16 cellular contexts compared by ENCODE assay signal in the genomic region with DNA sequence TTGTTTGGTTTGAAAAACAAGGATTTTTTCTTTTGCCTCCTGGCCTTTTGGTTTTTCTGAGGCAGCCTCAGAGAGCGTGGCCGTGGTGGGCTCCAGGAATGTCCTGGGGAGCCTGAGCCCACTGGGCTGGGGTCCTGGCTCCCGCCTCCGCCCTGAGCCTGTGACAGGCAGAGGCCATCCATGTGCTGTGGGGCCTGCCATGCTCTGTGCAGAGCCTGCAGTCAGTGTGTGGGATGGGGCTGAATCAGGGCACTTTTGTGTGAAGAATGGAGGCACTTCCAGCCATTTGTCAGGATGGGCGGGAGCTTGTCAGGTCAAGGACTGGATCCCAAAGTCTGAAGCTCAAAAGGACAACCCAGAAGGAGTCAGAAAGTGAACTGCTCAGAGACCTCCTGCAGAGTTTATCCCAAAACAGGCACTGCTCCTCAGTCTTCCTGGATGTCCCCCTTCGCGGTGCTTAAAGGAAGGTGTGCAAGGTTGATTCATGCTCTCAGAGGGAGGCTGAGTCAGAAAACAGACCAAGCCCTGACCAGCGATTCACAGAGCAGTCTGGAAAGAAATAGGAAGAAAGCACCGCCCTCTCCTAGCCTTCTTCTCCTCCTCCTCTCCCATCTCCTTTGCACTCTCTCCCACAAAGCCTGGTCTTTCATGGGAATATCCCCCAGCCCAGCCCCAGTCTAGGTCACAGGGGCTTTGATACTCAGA. TPM values are rescaled to one million over a fixed set of nuclear protein-coding genes. Genes with fewer than 3 reads are reported as not detected.
DNase-seq lines count a peak whose midpoint lies in the region; ATAC-seq, FAIRE-seq and TF ChIP-seq lines count a peak whose summit lies in the region.
"Had no signal": no experiment of that assay in that cellular context is flagged by ENCODE, and none has a peak within 500 bp of the region (broad histone marks: within the 10 kb centered on the region; RNA-seq: fewer than 3 reads in every experiment).

No MANE protein-coding gene starts in this region.

- peak; percentile 49 for DNase-seq in activated CD4-positive, alpha-beta T cell treated with anti-CD3 and anti-CD28 coated beads, Interleukin-2, amount 10 ng/mL, durations not matched to agents 24 days and 14 days
- no peak for DNase-seq in activated CD4-positive, alpha-beta T cell treated with anti-CD3 and anti-CD28 coated beads for 4 hours
- DNase-seq in bronchial epithelial cell (ENCODE audit: low read depth), result peak; percentile 83
- DNase-seq in HepG2 (ENCODE audit: low spot score), result no peak
- peak; percentile 5 for DNase-seq in transverse colon
- no peak for DNase-seq in NCI-H510A treated with DMSO at 0.1 percent for 48 hours (lab: John Stamatoyannopoulos, UW)
- no peak for DNase-seq in COLO829 (ENCODE audit: low spot score)
- DNase-seq in left ventricle myocardium inferior, result no peak
- DNase-seq: DMS53, NCI-H1436, NCI-H2227 treated with DMSO at 0.1 percent for 48 hours, stomach had no signal

- CTCF ChIA-PET in HepG2 (lab: Yijun Ruan, JAX; ENCODE audit: low intra/inter-chr PET ratio, low total read pairs), result no interaction called here

- no peaks in the 10 kb centered on the region for H3K27me3 ChIP-seq in bronchial epithelial cell (ENCODE audit: control insufficient read depth, insufficient read depth, low read length)
- H3K27me3 ChIP-seq in HepG2 (ENCODE audit: control insufficient read depth in 1 of 2, insufficient read depth in 2 of 2, low read length in 2 of 2), result no peaks in the 10 kb centered on the region
- no peaks in the 10 kb centered on the region for H3K27me3 ChIP-seq in transverse colon
- no peaks in the 10 kb centered on the region for H3K27me3 ChIP-seq in left ventricle myocardium inferior (ENCODE audit: low read depth)
- H3K27me3 ChIP-seq: gastroesophageal sphincter, stomach had no signal

- H3K4me3 ChIP-seq in bronchial epithelial cell (ENCODE audit: low read depth, low read length) (no peak overlapping the region), HepG2 (replicated peaks in 1 of 3; ENCODE audit: insufficient read depth in 1 of 3, low read depth in 2 of 3, low read length in 3 of 3) (no peak overlapping the region), transverse colon (no peak overlapping the region), left ventricle myocardium inferior (no peak overlapping the region)
- H3K4me3 ChIP-seq: gastroesophageal sphincter, stomach had no signal

- TF ChIP-seq POLR2A in HepG2 (IDR thresholded peaks at IDR 0.05; ENCODE audit: insufficient read depth in 1 of 2, low read depth in 2 of 2, low read length in 2 of 2) (no peak), transverse colon (IDR thresholded peaks at IDR 0.05) (no peak)

- H3K27me3 Mint-ChIP-seq in activated CD4-positive, alpha-beta T cell treated with anti-CD3 and anti-CD28 coated beads, Interleukin-2, amount 10 ng/mL, durations not matched to agents 24 days and 14 days, result peaks cover 5% of the 10 kb centered on the region

- no peaks in the 10 kb centered on the region; the same call in 1 of the 2 replicates for H4K20me1 ChIP-seq in HepG2 (ENCODE audit: insufficient read depth, low read length)

- H3K27ac Mint-ChIP-seq in activated CD4-positive, alpha-beta T cell treated with anti-CD3 and anti-CD28 coated beads, Interleukin-2, amount 10 ng/mL, durations not matched to agents 24 days and 14 days, result no peak overlapping the region

- H3K4me3 Mint-ChIP-seq in activated CD4-positive, alpha-beta T cell treated with anti-CD3 and anti-CD28 coated beads, Interleukin-2, amount 10 ng/mL, durations not matched to agents 24 days and 14 days, result no peak overlapping the region

- H3K36me3 Mint-ChIP-seq in activated CD4-positive, alpha-beta T cell treated with anti-CD3 and anti-CD28 coated beads, Interleukin-2, amount 10 ng/mL, durations not matched to agents 24 days and 14 days (ENCODE audit: low read depth), result no peaks in the 10 kb centered on the region

- no TSS peak for BruUV-seq in HepG2 (replicated peaks; lab: Mats Ljungman, UMichigan)

- no peak overlapping the region for H3K9ac ChIP-seq in HepG2 (ENCODE audit: insufficient read depth, low read depth, low read length)
- H3K9ac ChIP-seq: KMS-11 had no signal

- H3K9me3 Mint-ChIP-seq in activated CD4-positive, alpha-beta T cell treated with anti-CD3 and anti-CD28 coated beads, Interleukin-2, amount 10 ng/mL, durations not matched to agents 24 days and 14 days, result no peaks in the 10 kb centered on the region

- FAIRE-seq in bronchial epithelial cell (lab: Jason Lieb, UNC) (peak; percentile 77), HepG2 (lab: Jason Lieb, UNC) (no peak)
- FAIRE-seq: H1 had no signal

- intact Hi-C loops in activated CD4-positive, alpha-beta T cell treated with anti-CD3 and anti-CD28 coated beads, Interleukin-2, amount 10 ng/mL, durations not matched to agents 24 days and 14 days (cut with micrococcal nuclease), result no loop called here
- intact Hi-C loops in HepG2 (cut with micrococcal nuclease; ENCODE audit: unreplicated experiment) (no loop called here), transverse colon (cut with DNase I; ENCODE audit: low total_unique reads) (no loop called here), left ventricle myocardium inferior (cut with micrococcal nuclease) (no loop called here)

- TF ChIP-seq EP300 in HepG2 (IDR thresholded peaks at IDR 0.05; ENCODE audit: low read depth in 2 of 2, low read length in 2 of 2), result no peak
- no peak for TF ChIP-seq EP300 in HepG2 (CRISPR knock-in tag; IDR thresholded peaks at IDR 0.05; ENCODE audit: borderline replicate concordance)
- TF ChIP-seq EP300 in transverse colon (IDR thresholded peaks at IDR 0.05; ENCODE audit: low read depth), result no peak

- peaks cover 24% of the 10 kb centered on the region for H3K79me2 ChIP-seq in HepG2 (ENCODE audit: insufficient read depth, low read length)

- no peak overlapping the region for H3K4me2 ChIP-seq in HepG2 (ENCODE audit: low read depth, low read length)
- H3K4me2 ChIP-seq: KMS-11 had no signal

- H3K27ac ChIP-seq in HepG2 (ENCODE audit: extremely low read length, insufficient read depth, low read length) (no peak overlapping the region), transverse colon (no peak overlapping the region), left ventricle myocardium inferior (replicated peaks) (no peak overlapping the region)
- H3K27ac ChIP-seq: 22Rv1, gastroesophageal sphincter, KMS-11, stomach had no signal

- H3K4me1 ChIP-seq in HepG2 (ENCODE audit: insufficient read depth, low read length), result peaks cover 53% of the 10 kb centered on the region
- peaks cover 7 to 27% (median 17%) of the 10 kb centered on the region in 4 donors for H3K4me1 ChIP-seq in transverse colon
- peaks cover 32% of the 10 kb centered on the region for H3K4me1 ChIP-seq in left ventricle myocardium inferior

- H3K9me3 ChIP-seq in HepG2 (ENCODE audit: low read length) (no peaks in the 10 kb centered on the region), transverse colon (no peaks in the 10 kb centered on the region), left ventricle myocardium inferior (replicated peaks) (no peaks in the 10 kb centered on the region)
- H3K9me3 ChIP-seq: gastroesophageal sphincter, stomach had no signal

- ATAC-seq in HepG2, result no peak
- ATAC-seq: gastroesophageal sphincter had no signal

- H3K36me3 ChIP-seq in bronchial epithelial cell (ENCODE audit: control insufficient read depth, insufficient read depth, low read length) (no peaks in the 10 kb centered on the region), HepG2 (replicated peaks in 1 of 2; ENCODE audit: control insufficient read depth in 1 of 2, insufficient read depth in 2 of 2, low read length in 2 of 2) (peaks cover 5 to 23% of the 10 kb centered on the region in 2 experiments; a peak in 4 of 5 replicates), transverse colon (no peaks in the 10 kb centered on the region), left ventricle myocardium inferior (peaks cover 5% of the 10 kb centered on the region)

- in situ Hi-C loops in HepG2 (cut with HindIII; ENCODE audit: extremely low pct_ligation_motif_present, low pct_unique_long_range_greater_than_20kb) (no loop called here), transverse colon (cut with MboI; ENCODE audit: low pct_ligation_motif_present in 1 of 4, low pct_unique_long_range_greater_than_20kb in 1 of 4, low sequenced_read_pairs in 3 of 4) (loop anchor here in 2 of 4 donors (10.0 to 25.0 kb wide), 2 partner anchors 55 to 968 kb away; a partner anchor contains a TSS)

- no peak for TF ChIP-seq RAD21 in HepG2 (CRISPR knock-in tag; IDR thresholded peaks at IDR 0.05)

- H3K4me1 Mint-ChIP-seq in activated CD4-positive, alpha-beta T cell treated with anti-CD3 and anti-CD28 coated beads, Interleukin-2, amount 10 ng/mL, durations not matched to agents 24 days and 14 days, result peaks cover 7% of the 10 kb centered on the region

- TF ChIP-seq CTCF in bronchial epithelial cell (IDR thresholded peaks at IDR 0.05; ENCODE audit: insufficient read depth, low read length, severe bottlenecking) (no peak), HepG2 (CRISPR knock-in tag; IDR thresholded peaks at IDR 0.05) (no peak), transverse colon (IDR thresholded peaks at IDR 0.05) (no peak), left ventricle myocardium inferior (IDR thresholded peaks at IDR 0.05; ENCODE audit: borderline replicate concordance) (no peak)

- H2AFZ ChIP-seq in HepG2 (ENCODE audit: low read length), result no peak overlapping the region

- 96% methylated on average over 8 of the region's 9 CpGs for WGBS in HepG2 (ENCODE audit: low lambda C conversion rate)
- 57 to 86% methylated on average over 2 to 9 of the region's 9 CpGs for WGBS in transverse colon (ENCODE audit: low coverage in 1 of 2), 2 donors

- POLR2A ChIA-PET in HepG2 (lab: Yijun Ruan, JAX), result no interaction called here

RNA-seq across cellular contexts. Expression of a gene that starts 53.2 kb away (rescaled TPM):
- 0.49 and 1.3 TPM in 2 replicates for total RNA-seq in activated CD4-positive, alpha-beta T cell treated with anti-CD3 and anti-CD28 coated beads, Interleukin-2, amount 10 ng/mL, durations not matched to agents 24 days and 14 days
- total RNA-seq in bronchial epithelial cell (0.26 and 0.90 TPM in 2 replicates), HepG2 (2016; rRNA removed; fragmentation: Illumina TruSeq; extraction: Trizol) (26.0 and 30.1 TPM in 2 replicates), transverse colon (10 to 100 TPM; 15.7 to 27.3 (median 22.7) TPM), left ventricle myocardium inferior (11.2 TPM)
- total RNA-seq in HepG2 (2016; cell fraction: cytosol; rRNA removed; fragmentation: Illumina TruSeq; extraction: Trizol; ENCODE audit: low read depth), result 52.4 and 56.2 TPM in 2 replicates
- total RNA-seq in HepG2 (2016; cell fraction: insoluble cytoplasmic fraction; rRNA removed; fragmentation: Illumina TruSeq; extraction: Trizol), result 22.0 and 29.4 TPM in 2 replicates
- 19.7 and 20.0 TPM in 2 replicates for total RNA-seq in HepG2 (2016; cell fraction: membrane; rRNA removed; fragmentation: Illumina TruSeq; extraction: Trizol)
- 43.3 and 49.2 TPM in 2 replicates for total RNA-seq in HepG2 (2016; cell fraction: nucleus; rRNA removed; fragmentation: Illumina TruSeq; extraction: Trizol)
- polyA plus RNA-seq in HepG2 (2011; rRNA removed), result 10.7 and 12.1 TPM in 2 replicates
- 9.2 and 11.3 TPM in 2 replicates for polyA plus RNA-seq in HepG2 (2011; cell fraction: cytosol; rRNA removed)
- polyA plus RNA-seq in HepG2 (2011; cell fraction: nucleus; rRNA removed), result 13.9 and 18.7 TPM in 2 replicates
- polyA plus RNA-seq in HepG2 (2012), result 10.0 and 10.4 TPM in 2 replicates
- 2.4 and 3.2 TPM in 2 replicates for polyA plus RNA-seq in HepG2 (2016; cell fraction: cytosol; fragmentation: Illumina TruSeq; extraction: Trizol; ENCODE audit: low read depth)
- polyA plus RNA-seq in HepG2 (2016; cell fraction: insoluble cytoplasmic fraction; fragmentation: Illumina TruSeq; extraction: Trizol; ENCODE audit: low read depth), result 20.2 and 24.6 TPM in 2 replicates
- 7.4 and 7.6 TPM in 2 replicates for polyA plus RNA-seq in HepG2 (2016; cell fraction: membrane; fragmentation: Illumina TruSeq; extraction: Trizol; ENCODE audit: low read depth)
- polyA plus RNA-seq in HepG2 (2016; cell fraction: nucleus; fragmentation: Illumina TruSeq; extraction: Trizol; ENCODE audit: insufficient read depth, low read depth), result 22.4 and 30.0 TPM in 2 replicates
- polyA minus RNA-seq in HepG2 (2011; rRNA and poly(A)+ RNA removed; ENCODE audit: low replicate concordance), result 1.4 and 38.6 TPM in 2 replicates
- 10.4 and 11.3 TPM in 2 replicates for polyA minus RNA-seq in HepG2 (2011; cell fraction: cytosol; rRNA and poly(A)+ RNA removed)
- polyA minus RNA-seq in HepG2 (2011; cell fraction: nucleus; rRNA and poly(A)+ RNA removed), result 43.9 and 48.9 TPM in 2 replicates

Comparison
In these comparisons a context has a peak if more than half of its experiments do, and no peak if none do; other contexts are left out.
1. DNase-seq: peak in activated CD4-positive, alpha-beta T cell treated with anti-CD3 and anti-CD28 coated beads, Interleukin-2, amount 10 ng/mL, durations not matched to agents 24 days and 14 days (single experiment), bronchial epithelial cell (single experiment) and transverse colon (single experiment); none in activated CD4-positive, alpha-beta T cell treated with anti-CD3 and anti-CD28 coated beads for 4 hours (0 of 2), HepG2 (single experiment), NCI-H510A treated with DMSO at 0.1 percent for 48 hours (single experiment), COLO829 (single experiment) and left ventricle myocardium inferior (single experiment).